ENCODE assay signal across 8 cellular contexts in the genomic region with DNA sequence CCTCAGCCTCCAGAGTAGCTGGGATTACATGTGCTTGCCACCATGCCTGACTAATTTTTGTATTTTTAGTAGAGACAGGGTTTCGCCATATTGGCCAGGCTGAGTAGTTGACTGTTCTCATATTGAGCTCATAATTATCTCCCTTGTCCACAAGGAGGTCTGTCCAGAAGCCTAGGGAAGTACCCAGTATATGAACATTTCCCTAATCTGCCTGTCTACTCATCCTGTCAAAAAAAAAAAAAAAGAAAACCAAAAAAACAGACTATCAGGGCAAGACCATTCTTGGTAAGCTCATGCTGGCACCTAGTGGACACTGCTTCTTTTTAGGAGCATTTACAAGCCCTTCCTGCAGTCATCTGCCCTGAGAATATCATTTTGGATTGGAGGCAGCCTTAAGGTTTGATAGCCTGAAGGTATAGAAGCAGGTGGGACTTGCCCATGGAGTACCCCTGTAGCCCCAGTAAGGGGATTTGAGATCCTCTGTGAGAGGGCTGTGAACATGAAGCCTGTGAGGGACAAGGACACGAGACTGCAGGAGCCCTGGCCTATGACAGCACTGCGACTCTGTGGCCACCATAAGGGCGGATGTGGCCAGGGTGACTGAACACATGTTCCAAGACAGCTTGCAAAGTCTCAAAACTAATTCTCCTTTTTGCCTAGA. TPM values are rescaled to one million over a fixed set of nuclear protein-coding genes. Genes with fewer than 3 reads are reported as not detected.
DNase-seq lines count a peak whose midpoint lies in the region; ATAC-seq and TF ChIP-seq lines count a peak whose summit lies in the region.

No MANE protein-coding gene starts in this region.

- H3K27ac ChIP-seq in dorsolateral prefrontal cortex = peak overlapping the region in 21 of 59 donors; percentile 5 to 58 (median 35)

- H3K27me3 ChIP-seq in dorsolateral prefrontal cortex = peaks cover 0 to 5% (median 0%) of the 10 kb centered on the region in 45 donors

- no peak overlapping the region for H3K4me3 ChIP-seq in dorsolateral prefrontal cortex

- in situ Hi-C loops in ACHN (cut with HindIII; ENCODE audit: low pct_ligation_motif_present, low pct_unique_long_range_greater_than_20kb, low sequenced_read_pairs) = no loop called here

- peak; percentile 23 for TF ChIP-seq POLR2A in GM15510 (IDR thresholded peaks at IDR 0.05; ENCODE audit: borderline replicate concordance, extremely low read depth, insufficient read length)

- ATAC-seq in HG02763 (IDR thresholded peaks at IDR 0.05; ENCODE audit: unreplicated experiment) = peak; percentile 59

- peak; percentile 68 for DNase-seq in ACHN
- peak; percentile 17 for DNase-seq in NCI-H1092 treated with DMSO at 0.1 percent for 48 hours (lab: John Stamatoyannopoulos, UW)
- DNase-seq in UCSD-AML1 (lab: John Stamatoyannopoulos, UW; ENCODE audit: unreplicated experiment) = peak; percentile 83
- DNase-seq in dorsolateral prefrontal cortex = peak in 2 of 10 donors; percentile 29 to 33
- peak; percentile 19 for DNase-seq in midbrain (lab: John Stamatoyannopoulos, UW)
- DNase-seq in NCI-H774 (lab: John Stamatoyannopoulos, UW) = no peak

- intact Hi-C loops in dorsolateral prefrontal cortex (cut with DNase I) = loop anchor here in 1 of 2 donors (10.0 kb wide), 1 partner anchor 334 kb away; no protein-coding TSS in a partner anchor

- peak in 49 of 56 donors; percentile 10 to 63 (median 40) for TF ChIP-seq CTCF in dorsolateral prefrontal cortex (IDR thresholded peaks at IDR 0.05 in 54 of 56, conservative IDR thresholded peaks at IDR 0.05 in 2 of 56; ENCODE audit: low read depth in 1 of 56, partially characterized antibody in 56 of 56)

RNA-seq across cellular contexts. Expression of gene DUSP12, which starts 10.8 kb away (rescaled TPM):
- 10 to 100 TPM; 12.6 to 34.3 (median 21.6) TPM for total RNA-seq in dorsolateral prefrontal cortex

RNA-seq across cellular contexts. Expression of gene FCRLB, which starts 17.4 kb away (rescaled TPM):
- total RNA-seq in dorsolateral prefrontal cortex = 1 to 10 TPM; 1.1 to 7.0 (median 3.4) TPM

RNA-seq across cellular contexts. Expression of gene ATF6, which starts 27.4 kb away (rescaled TPM):
- total RNA-seq in dorsolateral prefrontal cortex = 10 to 100 TPM; 21.6 to 31.4 (median 25.8) TPM

RNA-seq across cellular contexts. Expression of gene FCRLA, which starts 31.7 kb away (rescaled TPM):
- 1 to 10 TPM in 14 of 120 experiments, under 1 TPM in 41, not detected in 65; 0.21 to 2.3 (median 0.70) TPM for total RNA-seq in dorsolateral prefrontal cortex
